Comparison of ENCODE assay signal across 1 cellular context in genomic region chr18:9823805-9824473, GRCh38.
TF ChIP-seq lines count a peak whose summit lies in the region.

No MANE protein-coding gene starts in this region.

TF ChIP-seq in K562, 482 proteins besides CTCF, POLR2A, EP300 and RAD21 (continued from another document and continues in another):
- TF ChIP-seq ZBTB2 (IDR thresholded peaks at IDR 0.05) (no peak), YY1 (IDR thresholded peaks at IDR 0.05; ENCODE audit: borderline replicate concordance in 1 of 3, control insufficient read depth in 1 of 3, extremely low read depth in 1 of 3, insufficient read depth in 3 of 3, insufficient read length in 1 of 3, insufficient replicate concordance in 2 of 3, low read depth in 1 of 3, low read length in 2 of 3) (no peak), RFX5 (IDR thresholded peaks at IDR 0.05; ENCODE audit: low read depth, low read length) (no peak), CHAMP1 (IDR thresholded peaks at IDR 0.05) (no peak), ZNF175 (CRISPR knock-in tag; IDR thresholded peaks at IDR 0.05; ENCODE audit: low read depth) (no peak), KAT7 (CRISPR knock-in tag; IDR thresholded peaks at IDR 0.05; ENCODE audit: borderline replicate concordance) (no peak), HMGN3 (IDR thresholded peaks at IDR 0.05; ENCODE audit: borderline replicate concordance, extremely low read depth, insufficient read length, low read depth, low read length) (no peak), SREBF2 (CRISPR knock-in tag; IDR thresholded peaks at IDR 0.05) (no peak), ZNF444 (CRISPR knock-in tag; IDR thresholded peaks at IDR 0.05) (no peak), ZNF551 (CRISPR knock-in tag; IDR thresholded peaks at IDR 0.05) (no peak), NKRF (IDR thresholded peaks at IDR 0.05; ENCODE audit: borderline replicate concordance) (peak; percentile 75), NBN (IDR thresholded peaks at IDR 0.05; ENCODE audit: low read depth) (peak; percentile 47; the same call in 1 of the 2 replicates), ERF (CRISPR knock-in tag; IDR thresholded peaks at IDR 0.05) (no peak), ELF4 (CRISPR knock-in tag; IDR thresholded peaks at IDR 0.05) (peak; percentile 75), BHLHE40 (IDR thresholded peaks at IDR 0.05; ENCODE audit: low read length) (peak; percentile 49; the same call in 1 of the 2 replicates), CREM (IDR thresholded peaks at IDR 0.05; ENCODE audit: low read depth) (no peak), TEAD1 (CRISPR knock-in tag; IDR thresholded peaks at IDR 0.05) (0 out of 4 replicates have a peak, but pooled peaks of 1 of the 2 experiments have one; percentile 12), NFIC (IDR thresholded peaks at IDR 0.05) (peak; percentile 34; the same call in 1 of the 2 replicates), HLTF (IDR thresholded peaks at IDR 0.05) (peak; percentile 89; the same call in 1 of the 2 replicates), FOXO4 (CRISPR knock-in tag; IDR thresholded peaks at IDR 0.05) (no peak), ZNF324 (CRISPR knock-in tag; IDR thresholded peaks at IDR 0.05) (no peak), CREB1 (IDR thresholded peaks at IDR 0.05) (no peak), CREB1 (CRISPR knock-in tag; IDR thresholded peaks at IDR 0.05) (no peak), ZKSCAN1 (IDR thresholded peaks at IDR 0.05; ENCODE audit: low read depth, low read length) (0 out of 2 replicates have a peak, but pooled peaks have one; percentile 33), CBFB (CRISPR knock-in tag; IDR thresholded peaks at IDR 0.05) (no peak), SFPQ (IDR thresholded peaks at IDR 0.05; ENCODE audit: low read depth, low read length) (no peak), ZBTB49 (CRISPR knock-in tag; IDR thresholded peaks at IDR 0.05; ENCODE audit: borderline replicate concordance) (no peak), PYGO2 (tag; IDR thresholded peaks at IDR 0.05) (no peak), SP1 (CRISPR knock-in tag; IDR thresholded peaks at IDR 0.05) (no peak), ARID2 (IDR thresholded peaks at IDR 0.05) (peak; percentile 73), MTA1 (IDR thresholded peaks at IDR 0.05; ENCODE audit: borderline replicate concordance) (no peak), HEY1 (CRISPR knock-in tag; IDR thresholded peaks at IDR 0.05; ENCODE audit: borderline replicate concordance) (no peak), MBD2 (IDR thresholded peaks at IDR 0.05; ENCODE audit: borderline replicate concordance, low read depth) (no peak), POLR2AphosphoS5 (IDR thresholded peaks at IDR 0.05; ENCODE audit: control insufficient read depth, insufficient read depth, low read depth, low read length) (no peak), TBP (optimal IDR thresholded peaks at IDR 0.05; ENCODE audit: low read depth, low read length) (no peak), WHSC1 (IDR thresholded peaks at IDR 0.05; ENCODE audit: low read length) (no peak), ZBTB34 (CRISPR knock-in tag; IDR thresholded peaks at IDR 0.05) (0 out of 2 replicates have a peak, but pooled peaks have one; percentile 28), ZNF347 (CRISPR knock-in tag; IDR thresholded peaks at IDR 0.05; ENCODE audit: low read depth) (no peak), E2F1 (CRISPR knock-in tag; IDR thresholded peaks at IDR 0.05) (no peak), THAP7 (CRISPR knock-in tag; IDR thresholded peaks at IDR 0.05) (no peak), SNAPC5 (CRISPR knock-in tag; IDR thresholded peaks at IDR 0.05) (no peak), SRSF9 (IDR thresholded peaks at IDR 0.05; ENCODE audit: borderline replicate concordance, low read depth, low read length) (no peak), TCF3 (CRISPR knock-in tag; IDR thresholded peaks at IDR 0.05) (no peak), BRCA1 (IDR thresholded peaks at IDR 0.05) (no peak), BRCA1 (CRISPR knock-in tag; IDR thresholded peaks at IDR 0.05) (no peak)
